ENCODE assay signal across 17 cellular contexts in genomic region chr1:31672988-31673387, GRCh38. TPM values are rescaled to one million over a fixed set of nuclear protein-coding genes. Genes with fewer than 3 reads are reported as not detected.
DNase-seq lines count a peak whose midpoint lies in the region; ATAC-seq and TF ChIP-seq lines count a peak whose summit lies in the region.
"Had no signal": no experiment of that assay in that cellular context is flagged by ENCODE, and none has a peak within 500 bp of the region (broad histone marks: within the 10 kb centered on the region; RNA-seq: fewer than 3 reads in every experiment).

No MANE protein-coding gene starts in this region.

- H3K36me3 ChIP-seq in BE2C: no peaks in the 10 kb centered on the region
- H3K36me3 ChIP-seq in gastroesophageal sphincter: peaks cover 0 to 5% of the 10 kb centered on the region in 2 donors
- H3K36me3 ChIP-seq: spleen had no signal

- peaks cover 12% of the 10 kb centered on the region; the same call in 1 of the 2 replicates for H3K4me1 ChIP-seq in BE2C
- H3K4me1 ChIP-seq in gastroesophageal sphincter: peaks cover 0 to 81% (median 17%) of the 10 kb centered on the region in 3 donors

- peak overlapping the region in 3 of 4 donors; percentile 56 to 81 (median 78) for H3K27ac ChIP-seq in gastroesophageal sphincter

- TF ChIP-seq CTCF in BE2C (IDR thresholded peaks at IDR 0.05; ENCODE audit: low read depth, low read length) (no peak), gastroesophageal sphincter (IDR thresholded peaks at IDR 0.05) (no peak)

- no peak for TF ChIP-seq POLR2A in gastroesophageal sphincter (IDR thresholded peaks at IDR 0.05)

- ATAC-seq in gastroesophageal sphincter (no peak), HG02571 (IDR thresholded peaks at IDR 0.05; ENCODE audit: unreplicated experiment) (no peak), GM18502 (IDR thresholded peaks at IDR 0.05; ENCODE audit: poor library complexity, unreplicated experiment) (no peak)
- ATAC-seq: Panc1 had no signal

- 52% methylated on average over 2 of the region's 13 CpGs; no CpG with 5 or more reads in 1 of the 2 donors for WGBS in gastroesophageal sphincter (ENCODE audit: low coverage in 1 of 2), 2 donors

- intact Hi-C loops in head of caudate nucleus (cut with DNase I): no loop called here

- no peaks in the 10 kb centered on the region for H3K27me3 ChIP-seq in BE2C
- no peaks in the 10 kb centered on the region for H3K27me3 ChIP-seq in gastroesophageal sphincter

- TF ChIP-seq EP300 in gastroesophageal sphincter (IDR thresholded peaks at IDR 0.05): no peak

- no peaks in the 10 kb centered on the region for H3K9me3 ChIP-seq in BE2C
- H3K9me3 ChIP-seq in gastroesophageal sphincter: no peaks in the 10 kb centered on the region
- H3K9me3 ChIP-seq: spleen had no signal

- DNase-seq in BE2C: peak; percentile 50
- peak; percentile 87 to 97 for DNase-seq in NCI-H524 (lab: John Stamatoyannopoulos, UW)
- DNase-seq in occipital lobe (lab: John Stamatoyannopoulos, UW): peak; percentile 60
- DNase-seq in SIG-M5 (lab: John Stamatoyannopoulos, UW): no peak
- no peak for DNase-seq in head of caudate nucleus
- DNase-seq: activated naive CD4-positive, alpha-beta T cell treated with anti-CD3 and anti-CD28 coated beads, Interleukin-2, amount 10 ng/mL, durations not matched to agents 7 days and 5 days; CD4-positive, alpha-beta memory T cell; effector CD8-positive, alpha-beta T cell; mammary epithelial cell; NCI-H1930; spleen had no signal

- H3K4me3 ChIP-seq in BE2C (ENCODE audit: low read depth, low read length): no peak overlapping the region
- H3K4me3 ChIP-seq in gastroesophageal sphincter: no peak overlapping the region
- H3K4me3 ChIP-seq: spleen had no signal

RNA-seq across cellular contexts. Expression of gene PEF1, which starts 28.3 kb away (rescaled TPM):
- 94.0 TPM for polyA plus RNA-seq in BE2C (2012; ENCODE audit: insufficient read depth, insufficient read length, low read depth)
- 100 to 1,000 TPM in 1 of 4 donors, 10 to 100 TPM in 3; 71.3 to 109 (median 88.7) TPM for total RNA-seq in gastroesophageal sphincter
- total RNA-seq in occipital lobe: 53.5 TPM

RNA-seq across cellular contexts. Expression of gene COL16A1, which starts 30.8 kb away (rescaled TPM):
- polyA plus RNA-seq in BE2C (2012; ENCODE audit: insufficient read depth, insufficient read length, low read depth): 3.4 TPM
- total RNA-seq in gastroesophageal sphincter (100 to 1,000 TPM in 3 of 4 donors, 10 to 100 TPM in 1; 67.2 to 169 (median 149) TPM), occipital lobe (5.8 TPM)
- total RNA-seq: CD4-positive, alpha-beta memory T cell; T-helper 2 cell treated with Interferon-gamma antibody and Interleukin-4, amounts not matched to agents 100 ng/mL and 5 ng/mL, for 36 hours had no signal
- polyA plus RNA-seq: CD4-positive, alpha-beta memory T cell had no signal

RNA-seq across cellular contexts. Expression of gene HCRTR1, which starts 55.5 kb away (rescaled TPM):
- not detected for polyA plus RNA-seq in BE2C (2012; ENCODE audit: insufficient read depth, insufficient read length, low read depth)
- under 1 TPM in 3 of 4 donors, not detected in 1; 0.23 to 0.82 (median 0.67) TPM for total RNA-seq in gastroesophageal sphincter
- total RNA-seq in occipital lobe: 1.1 TPM
- total RNA-seq: CD4-positive, alpha-beta memory T cell; M059J; mammary epithelial cell; spleen; T-helper 2 cell treated with Interferon-gamma antibody and Interleukin-4, amounts not matched to agents 100 ng/mL and 5 ng/mL, for 36 hours had no signal
- polyA plus RNA-seq: CD4-positive, alpha-beta memory T cell; mammary epithelial cell had no signal

Comparison
In these comparisons a context has a peak if more than half of its experiments do, and no peak if none do; other contexts are left out.
1. DNase-seq: peak in BE2C (single experiment), NCI-H524 (2 of 2) and occipital lobe (single experiment); none in SIG-M5 (single experiment) and head of caudate nucleus (0 of 42).
2. RNA of gene COL16A1, which starts 30.8 kb away (total RNA-seq): 67.2 to 169 TPM in gastroesophageal sphincter; 5.8 TPM in occipital lobe (single experiment); every median in the first group is over 10 times any median in the second.